ENCODE assay signal across 14 cellular contexts in genomic region chrX:52857126-52857525, GRCh38. TPM values are rescaled to one million over a fixed set of nuclear protein-coding genes. Genes with fewer than 3 reads are reported as not detected.
DNase-seq lines count a peak whose midpoint lies in the region; ATAC-seq, FAIRE-seq and TF ChIP-seq lines count a peak whose summit lies in the region.
"Not testable (repeated sequence)": the region's sequence is repeated elsewhere in the genome, so short reads cannot be mapped to it uniquely, and the experiment has no call there.
"Had no signal": no experiment of that assay in that cellular context is flagged by ENCODE, and none has a peak within 500 bp of the region (broad histone marks: within the 10 kb centered on the region; RNA-seq: fewer than 3 reads in every experiment).

No MANE protein-coding gene starts in this region.

- not testable (repeated sequence) for H3K79me2 ChIP-seq in endothelial cell of umbilical vein (ENCODE audit: control insufficient read depth, insufficient read depth, low read length)

- not testable (repeated sequence) for H3K27ac ChIP-seq in A549; endothelial cell of umbilical vein (ENCODE audit: insufficient read depth, low read depth, low read length); foreskin keratinocyte

- H2AFZ ChIP-seq in endothelial cell of umbilical vein (ENCODE audit: low read depth, low read length), result not testable (repeated sequence)

- H3K9me1 ChIP-seq in endothelial cell of umbilical vein (replicated peaks; ENCODE audit: control insufficient read depth, extremely low read depth, insufficient read depth, low read length), result not testable (repeated sequence)

- WGBS in A549 (ENCODE audit: missing lambda C conversion rate), result 7% methylated on average over 3 of the region's 4 CpGs

- FAIRE-seq in A549 (lab: Jason Lieb, UNC) (peak; percentile 18), RCC 7860 (lab: Jason Lieb, UNC) (peak; percentile 48), endothelial cell of umbilical vein (lab: Jason Lieb, UNC) (peak; percentile 18)

- TF ChIP-seq EP300 in A549 (IDR thresholded peaks at IDR 0.05), result not testable (repeated sequence)

- H3K4me1 ChIP-seq in A549; endothelial cell of umbilical vein (ENCODE audit: control insufficient read depth, extremely low read depth, insufficient read depth, low read length); foreskin keratinocyte: not testable (repeated sequence)

- H3K9ac ChIP-seq in endothelial cell of umbilical vein (replicated peaks; ENCODE audit: extremely low read depth, insufficient read depth, low read length), result not testable (repeated sequence)

- not testable (repeated sequence) for BruUV-seq in endothelial cell of umbilical vein (replicated peaks; lab: Mats Ljungman, UMichigan)

- not testable (repeated sequence) for TF ChIP-seq RAD21 in A549 (conservative IDR thresholded peaks at IDR 0.05 in 1 of 2, IDR thresholded peaks at IDR 0.05 in 1 of 2)

- TF ChIP-seq POLR2A in A549 (IDR thresholded peaks at IDR 0.05; ENCODE audit: low read length); endothelial cell of umbilical vein (IDR thresholded peaks at IDR 0.05; ENCODE audit: low read depth, low read length): not testable (repeated sequence)

- CTCF ChIA-PET in A549 (lab: Yijun Ruan, JAX); endothelial cell of umbilical vein (lab: Charles Lee): not testable (repeated sequence)

- not testable (repeated sequence) for H3K36me3 ChIP-seq in endothelial cell of umbilical vein (ENCODE audit: control insufficient read depth in 2 of 2, extremely low read depth in 1 of 2, insufficient read depth in 2 of 2, low read length in 2 of 2)

- intact Hi-C loops in endothelial cell of umbilical vein (cut with micrococcal nuclease), result not testable (repeated sequence)

- not testable (repeated sequence) for H3K27me3 ChIP-seq in endothelial cell of umbilical vein (ENCODE audit: control insufficient read depth in 2 of 2, insufficient read depth in 2 of 2, low read length in 2 of 2); foreskin keratinocyte

- not testable (repeated sequence) for H3K9me3 ChIP-seq in A549; endothelial cell of umbilical vein (replicated peaks; ENCODE audit: control insufficient read depth, insufficient read depth, low read length)

- H3K4me3 ChIP-seq in A549; endothelial cell of umbilical vein (replicated peaks in 1 of 3; ENCODE audit: insufficient read depth in 1 of 3, low read depth in 1 of 3, low read length in 3 of 3): not testable (repeated sequence)

- dilution Hi-C loops in endothelial cell of umbilical vein (cut with MboI; ENCODE audit: extremely low pct_ligation_motif_present, low sequenced_read_pairs), result not testable (repeated sequence)

- H4K20me1 ChIP-seq in endothelial cell of umbilical vein (replicated peaks; ENCODE audit: control insufficient read depth, extremely low read depth, insufficient read depth, low read length), result not testable (repeated sequence)

- not testable (repeated sequence) for DNase-seq in A549 (ENCODE audit: low read depth in 1 of 2, low spot score in 1 of 2); RCC 7860 (ENCODE audit: low spot score); endothelial cell of umbilical vein (ENCODE audit: low read depth, low spot score)
- DNase-seq in ELR (ENCODE audit: low read depth) (peak; percentile 1), LHCN-M2 (ENCODE audit: low read depth) (peak; percentile 4), foreskin keratinocyte (peak in 1 of 2 donors; percentile 19), kidney tubule cell (ENCODE audit: low spot score) (peak; percentile 80)

- POLR2A ChIA-PET in A549 (lab: Yijun Ruan, JAX); endothelial cell of umbilical vein (lab: Charles Lee): not testable (repeated sequence)

- TF ChIP-seq CTCF in A549 (IDR thresholded peaks at IDR 0.05); endothelial cell of umbilical vein (IDR thresholded peaks at IDR 0.05; ENCODE audit: extremely low read depth in 1 of 2, insufficient read depth in 1 of 2, low read depth in 1 of 2, low read length in 2 of 2); foreskin keratinocyte (conservative IDR thresholded peaks at IDR 0.05): not testable (repeated sequence)

- not testable (repeated sequence) for H3K4me2 ChIP-seq in A549; endothelial cell of umbilical vein (ENCODE audit: insufficient read depth, low read length)

- ATAC-seq in A549, result not testable (repeated sequence)
- peak; percentile 53 for ATAC-seq in foreskin keratinocyte

RNA-seq across cellular contexts. Expression of gene XAGE3, which starts 10.8 kb away (rescaled TPM):
- not detected in 2 replicates for polyA plus RNA-seq in A549 (2011; rRNA removed)
- polyA plus RNA-seq in A549 (2012; cell fraction: cytosol; rRNA removed), result not detected in 2 replicates
- polyA plus RNA-seq in A549 (2012; cell fraction: nucleus; rRNA removed), result not detected in 2 replicates
- not detected in 3 replicates for polyA plus RNA-seq in A549 (2017; fragmentation: RNase III; extraction: RNeasy Plus Mini Kit Qiagen cat#74134 plus additional on column Dnase treatment)
- polyA minus RNA-seq in A549 (2011; rRNA and poly(A)+ RNA removed), result not detected in 2 replicates
- not detected in 2 replicates for total RNA-seq in LHCN-M2 (2014; rRNA removed)
- not detected for polyA plus RNA-seq in LHCN-M2 (2012)
- not detected in 2 replicates for total RNA-seq in endothelial cell of umbilical vein
- not detected in 2 replicates for polyA plus RNA-seq in endothelial cell of umbilical vein
- not detected in 2 replicates for polyA plus RNA-seq in endothelial cell of umbilical vein (2011; cell fraction: cytosol; rRNA removed)
- polyA plus RNA-seq in endothelial cell of umbilical vein (2011; cell fraction: nucleus; rRNA removed), result not detected in 2 replicates
- not detected in 2 replicates for polyA plus RNA-seq in endothelial cell of umbilical vein (2012)
- not detected in 2 replicates for polyA minus RNA-seq in endothelial cell of umbilical vein
- polyA minus RNA-seq in endothelial cell of umbilical vein (2011; cell fraction: cytosol; rRNA and poly(A)+ RNA removed), result not detected
- not detected in 2 replicates for polyA minus RNA-seq in endothelial cell of umbilical vein (2011; cell fraction: nucleus; rRNA and poly(A)+ RNA removed)
- total RNA-seq in foreskin keratinocyte, result not detected in 2 replicates
- not detected in 2 replicates for polyA plus RNA-seq in foreskin keratinocyte
- total RNA-seq: CD4-positive, alpha-beta T cell; CD8-positive, alpha-beta memory T cell; GM12878; GM23338; H9 had no signal
- polyA plus RNA-seq: CD14-positive monocyte; CD8-positive, alpha-beta memory T cell; GM12878; GM23338 had no signal

RNA-seq across cellular contexts. Expression of gene FAM156B, which starts 40.0 kb away (rescaled TPM):
- polyA plus RNA-seq in A549 (2011; rRNA removed) (18.1 and 29.6 TPM in 2 replicates), A549 (2017; fragmentation: RNase III; extraction: RNeasy Plus Mini Kit Qiagen cat#74134 plus additional on column Dnase treatment) (10.4 to 12.2 TPM (median 11.5 TPM) in 3 replicates), endothelial cell of umbilical vein (33.9 and 35.4 TPM in 2 replicates), foreskin keratinocyte (9.3 and 11.3 TPM in 2 replicates)
- polyA plus RNA-seq in A549 (2012; cell fraction: cytosol; rRNA removed), result 46.7 and 51.9 TPM in 2 replicates
- polyA plus RNA-seq in A549 (2012; cell fraction: nucleus; rRNA removed), result 175 and 176 TPM in 2 replicates
- 8.9 and 13.8 TPM in 2 replicates for polyA minus RNA-seq in A549 (2011; rRNA and poly(A)+ RNA removed)
- total RNA-seq in LHCN-M2 (2014; rRNA removed) (36.2 and 40.1 TPM in 2 replicates), endothelial cell of umbilical vein (10.8 and 16.7 TPM in 2 replicates), foreskin keratinocyte (6.4 and 10.5 TPM in 2 replicates)
- 16.1 TPM for polyA plus RNA-seq in LHCN-M2 (2012)
- 15.0 and 24.5 TPM in 2 replicates for polyA plus RNA-seq in endothelial cell of umbilical vein (2011; cell fraction: cytosol; rRNA removed)
- 134 and 155 TPM in 2 replicates for polyA plus RNA-seq in endothelial cell of umbilical vein (2011; cell fraction: nucleus; rRNA removed)
- polyA plus RNA-seq in endothelial cell of umbilical vein (2012), result 8.2 and 12.8 TPM in 2 replicates
- polyA minus RNA-seq in endothelial cell of umbilical vein, result 10.1 and 14.4 TPM in 2 replicates
- polyA minus RNA-seq in endothelial cell of umbilical vein (2011; cell fraction: cytosol; rRNA and poly(A)+ RNA removed), result 15.0 TPM
- 9.4 and 12.7 TPM in 2 replicates for polyA minus RNA-seq in endothelial cell of umbilical vein (2011; cell fraction: nucleus; rRNA and poly(A)+ RNA removed)

RNA-seq across cellular contexts. Expression of gene XAGE5, which starts 46.0 kb away (rescaled TPM):
- polyA plus RNA-seq in A549 (2011; rRNA removed) (not detected in 2 replicates), A549 (2017; fragmentation: RNase III; extraction: RNeasy Plus Mini Kit Qiagen cat#74134 plus additional on column Dnase treatment) (not detected in 3 replicates), endothelial cell of umbilical vein (not detected in 2 replicates), foreskin keratinocyte (not detected in 2 replicates)
- not detected in 2 replicates for polyA plus RNA-seq in A549 (2012; cell fraction: cytosol; rRNA removed)
- polyA plus RNA-seq in A549 (2012; cell fraction: nucleus; rRNA removed), result not detected in 2 replicates
- polyA minus RNA-seq in A549 (2011; rRNA and poly(A)+ RNA removed), result not detected in 2 replicates
- total RNA-seq in LHCN-M2 (2014; rRNA removed) (not detected in 2 replicates), endothelial cell of umbilical vein (not detected in 2 replicates), foreskin keratinocyte (not detected in 2 replicates)
- polyA plus RNA-seq in LHCN-M2 (2012), result not detected
- polyA plus RNA-seq in endothelial cell of umbilical vein (2011; cell fraction: cytosol; rRNA removed), result not detected in 2 replicates
- polyA plus RNA-seq in endothelial cell of umbilical vein (2011; cell fraction: nucleus; rRNA removed), result not detected in 2 replicates
- not detected in 2 replicates for polyA plus RNA-seq in endothelial cell of umbilical vein (2012)
- polyA minus RNA-seq in endothelial cell of umbilical vein, result not detected in 2 replicates
- not detected for polyA minus RNA-seq in endothelial cell of umbilical vein (2011; cell fraction: cytosol; rRNA and poly(A)+ RNA removed)
- polyA minus RNA-seq in endothelial cell of umbilical vein (2011; cell fraction: nucleus; rRNA and poly(A)+ RNA removed), result not detected in 2 replicates
- total RNA-seq: CD4-positive, alpha-beta T cell; CD8-positive, alpha-beta memory T cell; GM12878; GM23338; H4; H9 had no signal
- polyA plus RNA-seq: CD14-positive monocyte; CD8-positive, alpha-beta memory T cell; GM12878; GM23338 had no signal

RNA-seq across cellular contexts. Expression of gene SPANXN5, which starts 59.9 kb away (rescaled TPM):
- polyA plus RNA-seq in A549 (2011; rRNA removed), result 0.07 TPM in 1 of 2 replicates, not detected in the other
- 0.03 and 0.04 TPM in 2 replicates for polyA plus RNA-seq in A549 (2012; cell fraction: cytosol; rRNA removed)
- polyA plus RNA-seq in A549 (2012; cell fraction: nucleus; rRNA removed), result not detected in 2 replicates
- polyA plus RNA-seq in A549 (2017; fragmentation: RNase III; extraction: RNeasy Plus Mini Kit Qiagen cat#74134 plus additional on column Dnase treatment), result not detected in 3 replicates
- polyA minus RNA-seq in A549 (2011; rRNA and poly(A)+ RNA removed), result not detected in 2 replicates
- not detected in 2 replicates for total RNA-seq in LHCN-M2 (2014; rRNA removed)
- 0.10 TPM for polyA plus RNA-seq in LHCN-M2 (2012)
- not detected in 2 replicates for total RNA-seq in endothelial cell of umbilical vein
- not detected in 2 replicates for polyA plus RNA-seq in endothelial cell of umbilical vein
- polyA plus RNA-seq in endothelial cell of umbilical vein (2011; cell fraction: cytosol; rRNA removed), result not detected in 2 replicates
- not detected in 2 replicates for polyA plus RNA-seq in endothelial cell of umbilical vein (2011; cell fraction: nucleus; rRNA removed)
- not detected in 2 replicates for polyA plus RNA-seq in endothelial cell of umbilical vein (2012)
- polyA minus RNA-seq in endothelial cell of umbilical vein, result not detected in 2 replicates
- not detected for polyA minus RNA-seq in endothelial cell of umbilical vein (2011; cell fraction: cytosol; rRNA and poly(A)+ RNA removed)
- not detected in 2 replicates for polyA minus RNA-seq in endothelial cell of umbilical vein (2011; cell fraction: nucleus; rRNA and poly(A)+ RNA removed)
- 0.10 TPM in 1 of 2 replicates, not detected in the other for total RNA-seq in foreskin keratinocyte
- 0.11 TPM in 1 of 2 replicates, not detected in the other for polyA plus RNA-seq in foreskin keratinocyte
- total RNA-seq: CD4-positive, alpha-beta T cell; CD8-positive, alpha-beta memory T cell; GM12878; GM23338; H4; H9 had no signal
- polyA plus RNA-seq: CD14-positive monocyte; CD8-positive, alpha-beta memory T cell; GM12878; GM23338 had no signal
